8 cellular contexts compared by ENCODE assay signal in the genomic region with DNA sequence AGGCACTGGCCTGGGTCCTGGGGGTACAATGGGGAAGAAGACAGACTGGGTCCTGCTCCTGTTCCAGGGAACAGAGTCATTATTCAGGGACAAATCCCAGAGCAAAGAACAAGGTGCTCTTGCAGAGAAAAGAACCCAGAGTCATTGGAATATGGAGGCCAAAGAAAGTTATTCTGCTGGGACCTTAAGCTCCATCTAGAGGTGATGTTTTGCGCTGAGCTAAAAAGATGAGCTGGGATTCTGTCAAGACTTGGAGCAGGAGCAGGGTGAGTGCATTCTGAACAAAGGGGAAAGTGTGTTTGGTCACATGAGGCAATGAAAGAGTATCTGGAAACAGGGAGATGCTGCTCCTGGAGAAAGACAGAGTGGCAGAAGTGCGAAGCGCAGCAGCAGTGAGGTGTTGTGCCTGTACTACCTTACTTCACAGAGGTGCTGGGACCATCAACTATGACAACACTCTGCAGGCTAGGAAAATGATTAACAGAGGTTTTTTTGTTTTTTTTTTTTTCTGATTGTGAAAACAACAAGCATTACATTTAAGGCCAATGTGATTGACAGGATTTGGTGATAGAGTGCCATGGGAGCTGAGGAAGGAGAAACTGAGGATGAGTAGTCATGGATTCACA.
DNase-seq lines count a peak whose midpoint lies in the region; ATAC-seq and TF ChIP-seq lines count a peak whose summit lies in the region.

No MANE protein-coding gene starts in this region.

- H2AK5ac ChIP-seq in mesendoderm (ENCODE audit: low read length), result no peak overlapping the region

- H3K9me3 ChIP-seq in ovary, result no peaks in the 10 kb centered on the region

- peak; percentile 42 for TF ChIP-seq CTCF in GM10266 (IDR thresholded peaks at IDR 0.05; ENCODE audit: control insufficient read depth, insufficient read depth, low read depth, missing control alignments)
- peak; percentile 73 for TF ChIP-seq CTCF in astrocyte of the spinal cord (IDR thresholded peaks at IDR 0.05; ENCODE audit: low read depth, low read length)
- TF ChIP-seq CTCF in ovary (IDR thresholded peaks at IDR 0.05), result no peak

- no peak overlapping the region for H3K23ac ChIP-seq in mesendoderm (ENCODE audit: low read length)

- no peaks in the 10 kb centered on the region for H3K79me2 ChIP-seq in mesendoderm (ENCODE audit: control insufficient read depth, insufficient read depth, low read length)

- H3K36me3 ChIP-seq in mesendoderm (ENCODE audit: control insufficient read depth, insufficient read depth, low read length) (no peaks in the 10 kb centered on the region), ovary (no peaks in the 10 kb centered on the region)

- H3K4me1 ChIP-seq in mesendoderm (ENCODE audit: control insufficient read depth, low read depth, low read length), result no peaks in the 10 kb centered on the region
- H3K4me1 ChIP-seq in ovary (ENCODE audit: insufficient read depth), result no peaks in the 10 kb centered on the region

- H3K4me3 ChIP-seq in astrocyte of the spinal cord (ENCODE audit: low read depth, low read length), result no peak overlapping the region
- H3K4me3 ChIP-seq in mesendoderm (ENCODE audit: low read length), result no peak overlapping the region
- H3K4me3 ChIP-seq in ovary, result no peak overlapping the region

- H2BK15ac ChIP-seq in mesendoderm (replicated peaks; ENCODE audit: low read depth), result no peak overlapping the region

- peak; percentile 60 for DNase-seq in GM10266 (ENCODE audit: extremely low spot score)
- DNase-seq in Kasumi-1 (lab: John Stamatoyannopoulos, UW), result peak; percentile 51 to 55
- DNase-seq in astrocyte of the spinal cord (ENCODE audit: low read depth, low spot score), result peak; percentile 66
- peak; percentile 73 for DNase-seq in mesendoderm
- no peak for DNase-seq in ovary
- no peak for DNase-seq in SHP77 treated with DMSO at 0.1 percent for 48 hours (lab: John Stamatoyannopoulos, UW)

- TF ChIP-seq EP300 in ovary (IDR thresholded peaks at IDR 0.05), result no peak

- peak overlapping the region; percentile 40 for H4K8ac ChIP-seq in mesendoderm (ENCODE audit: low read depth, low read length)

- H3K9ac ChIP-seq in mesendoderm (ENCODE audit: low read length), result no peak overlapping the region

- H3K27me3 ChIP-seq in mesendoderm (ENCODE audit: insufficient read depth, low read length, poor library complexity) (no peaks in the 10 kb centered on the region), ovary (no peaks in the 10 kb centered on the region)

- H3K79me1 ChIP-seq in mesendoderm (ENCODE audit: low read length), result no peaks in the 10 kb centered on the region

- H3K27ac ChIP-seq in mesendoderm (ENCODE audit: low read depth, low read length) (no peak overlapping the region), ovary (no peak overlapping the region)

- H4K5ac ChIP-seq in mesendoderm (ENCODE audit: low read length), result no peak overlapping the region

- no peak for TF ChIP-seq POLR2A in ovary (IDR thresholded peaks at IDR 0.05)

- in situ Hi-C loops in astrocyte of the spinal cord (cut with HindIII; ENCODE audit: low sequenced_read_pairs), result no loop called here

- H2BK120ac ChIP-seq in mesendoderm (ENCODE audit: low read depth, low read length), result no peak overlapping the region

- WGBS in mesendoderm (ENCODE audit: extremely low coverage, insufficient coverage, low lambda C conversion rate), result no CpG with 5 or more reads among the region's 3 CpGs
- WGBS in ovary, 3 donors, result 53 to 78% (median 68%) methylated on average over 3 of the region's 3 CpGs

- ATAC-seq in HG03139 (IDR thresholded peaks at IDR 0.05; ENCODE audit: unreplicated experiment) (no peak), GM21423 (IDR thresholded peaks at IDR 0.05; ENCODE audit: unreplicated experiment) (no peak)

- intact Hi-C loops in ovary (cut with DNase I), result no loop called here

- no peak overlapping the region for H3K18ac ChIP-seq in mesendoderm (ENCODE audit: low read length)

- H3K4me2 ChIP-seq in mesendoderm (ENCODE audit: low read length), result no peak overlapping the region

- H2BK5ac ChIP-seq in mesendoderm (ENCODE audit: low read length), result no peak overlapping the region

- H3K56ac ChIP-seq in mesendoderm (ENCODE audit: low read length), result no peak overlapping the region

- no peak overlapping the region for H3K4ac ChIP-seq in mesendoderm (ENCODE audit: low read depth, low read length)

Comparison
In these comparisons a context has a peak if more than half of its experiments do, and no peak if none do; other contexts are left out.
1. DNase-seq: peak in GM10266 (single experiment), Kasumi-1 (2 of 2), astrocyte of the spinal cord (single experiment) and mesendoderm (single experiment); none in ovary (0 of 5) and SHP77 treated with DMSO at 0.1 percent for 48 hours (single experiment).
2. CTCF ChIP-seq: peak in GM10266 (single experiment) and astrocyte of the spinal cord (single experiment); none in ovary (0 of 3).